Comparison of ENCODE assay signal across 11 cellular contexts in the genomic region with DNA sequence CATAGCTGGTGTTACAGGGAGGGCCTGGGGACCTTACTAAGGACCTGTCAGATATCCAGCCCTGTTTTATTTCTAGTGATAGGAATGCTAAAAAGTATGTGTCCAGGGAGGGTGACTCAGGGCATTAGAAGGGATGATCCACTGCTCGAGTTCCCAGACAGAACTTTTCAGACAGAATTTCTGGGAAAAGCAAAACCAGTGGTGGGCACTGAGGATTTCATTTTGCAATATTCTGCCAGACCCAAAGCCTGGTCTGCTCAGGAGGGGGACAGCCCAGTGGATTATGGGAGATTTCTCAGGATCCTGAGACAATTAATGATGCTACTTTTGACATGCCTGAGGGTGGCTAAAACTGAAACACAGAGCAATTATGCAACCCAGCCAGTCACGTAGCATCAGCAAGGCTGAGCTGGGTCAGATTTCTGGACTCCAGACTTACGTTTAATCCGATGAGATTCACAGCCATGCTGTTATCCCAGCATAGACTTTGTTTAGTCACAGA. TPM values are rescaled to one million over a fixed set of nuclear protein-coding genes. Genes with fewer than 3 reads are reported as not detected.
DNase-seq lines count a peak whose midpoint lies in the region; ATAC-seq and TF ChIP-seq lines count a peak whose summit lies in the region.
"Had no signal": no experiment of that assay in that cellular context is flagged by ENCODE, and none has a peak within 500 bp of the region (broad histone marks: within the 10 kb centered on the region; RNA-seq: fewer than 3 reads in every experiment).

No MANE protein-coding gene starts in this region.

- peak; percentile 39 for ATAC-seq in body of pancreas
- no peak for ATAC-seq in HG03439 (IDR thresholded peaks at IDR 0.05; ENCODE audit: unreplicated experiment)

- H3K4me1 ChIP-seq in body of pancreas: peaks cover 13% of the 10 kb centered on the region
- H3K4me1 ChIP-seq in hepatocyte (ENCODE audit: insufficient read depth): peaks cover 22% of the 10 kb centered on the region
- peaks cover 1 to 23% (median 16%) of the 10 kb centered on the region in 5 donors for H3K4me1 ChIP-seq in subcutaneous abdominal adipose tissue (ENCODE audit: control insufficient read depth in 5 of 5, insufficient read depth in 5 of 5, low read length in 5 of 5)

- H3K9me2 ChIP-seq in hepatocyte (replicated peaks; ENCODE audit: insufficient read depth): no peaks in the 10 kb centered on the region

- H3K36me3 ChIP-seq in body of pancreas (replicated peaks in 1 of 2; ENCODE audit: insufficient read depth in 1 of 2, low read depth in 2 of 2) (no peaks in the 10 kb centered on the region), hepatocyte (replicated peaks; ENCODE audit: insufficient read depth, low read depth) (no peaks in the 10 kb centered on the region), subcutaneous abdominal adipose tissue (ENCODE audit: control insufficient read depth in 5 of 5, insufficient read depth in 5 of 5, low read length in 5 of 5) (no peaks in the 10 kb centered on the region)

- TF ChIP-seq POLR2A in body of pancreas (IDR thresholded peaks at IDR 0.05): no peak

- no peak overlapping the region for H3K9ac ChIP-seq in subcutaneous abdominal adipose tissue (ENCODE audit: low read length in 5 of 5)

- no peak overlapping the region for H3K4me2 ChIP-seq in hepatocyte

- H4K20me1 ChIP-seq in hepatocyte (ENCODE audit: insufficient read depth, poor library complexity, severe bottlenecking): no peaks in the 10 kb centered on the region

- DNase-seq in HT1080 (ENCODE audit: low read depth) (peak; percentile 30), body of pancreas (peak in 1 of 4 donors; percentile 34), hepatocyte (ENCODE audit: low spot score) (peak; percentile 68), COLO668 (lab: John Stamatoyannopoulos, UW; ENCODE audit: unreplicated experiment) (no peak), amygdala (lab: John Stamatoyannopoulos, UW) (no peak)
- DNase-seq in activated CD8-positive, alpha-beta memory T cell treated with anti-CD3 and anti-CD28 coated beads for 24 hours: no peak
- DNase-seq: activated CD8-positive, alpha-beta memory T cell treated with anti-CD3 and anti-CD28 coated beads, Interleukin-2, amount 50 U/mL, for 4 hours; NCI-H2171 treated with DMSO at 0.1 percent for 48 hours had no signal

- TF ChIP-seq CTCF in body of pancreas (IDR thresholded peaks at IDR 0.05) (no peak), hepatocyte (IDR thresholded peaks at IDR 0.05; ENCODE audit: poor library complexity) (no peak)

- WGBS in body of pancreas, 2 donors: 66 to 70% methylated on average over 4 of the region's 4 CpGs
- WGBS in hepatocyte (ENCODE audit: low lambda C conversion rate, missing lambda C conversion rate): 41% methylated on average over 4 of the region's 4 CpGs

- intact Hi-C loops in body of pancreas (cut with DNase I): no loop called here

- H3K4me3 ChIP-seq in body of pancreas (no peak overlapping the region), hepatocyte (no peak overlapping the region), subcutaneous abdominal adipose tissue (ENCODE audit: low read depth in 1 of 5, low read length in 5 of 5) (no peak overlapping the region)

- H3K79me2 ChIP-seq in hepatocyte: peaks cover 1% of the 10 kb centered on the region

- H3K27ac ChIP-seq in body of pancreas: no peak overlapping the region
- H3K27ac ChIP-seq in hepatocyte: peak overlapping the region; percentile 91
- peak overlapping the region; percentile 35 for H3K27ac ChIP-seq in subcutaneous abdominal adipose tissue (ENCODE audit: low read depth, low read length)

- H2AFZ ChIP-seq in hepatocyte: no peak overlapping the region

- H3K27me3 ChIP-seq in body of pancreas (no peaks in the 10 kb centered on the region), hepatocyte (no peaks in the 10 kb centered on the region), subcutaneous abdominal adipose tissue (ENCODE audit: control insufficient read depth in 5 of 5, insufficient read depth in 4 of 5, low read length in 5 of 5) (peaks cover 0 to 7% (median 5%) of the 10 kb centered on the region in 5 donors)

- H3K9me3 ChIP-seq in body of pancreas (no peaks in the 10 kb centered on the region), hepatocyte (ENCODE audit: low read depth) (no peaks in the 10 kb centered on the region), subcutaneous abdominal adipose tissue (ENCODE audit: control insufficient read depth in 5 of 5, low read length in 5 of 5) (no peaks in the 10 kb centered on the region)

RNA-seq across cellular contexts. Expression of a gene that starts 4.7 kb away (rescaled TPM):
- total RNA-seq in HT1080 (2014; rRNA removed; shearing (Covaris generic)): not detected in 2 replicates
- polyA plus RNA-seq in HT1080 (2015; cell fraction: cytosol; rRNA removed): 0.07 TPM in 1 of 2 replicates, not detected in the other
- not detected in 2 replicates for polyA plus RNA-seq in HT1080 (2015; cell fraction: nucleus; rRNA removed)
- total RNA-seq in body of pancreas: 1 to 10 TPM; 3.9 to 4.6 TPM
- 51.0 and 54.6 TPM in 2 replicates for total RNA-seq in hepatocyte
- polyA plus RNA-seq in hepatocyte: 47.1 and 51.4 TPM in 2 replicates
- total RNA-seq: pulmonary artery endothelial cell had no signal

Comparison
In these comparisons a context has a peak if more than half of its experiments do, and no peak if none do; other contexts are left out.
1. DNase-seq: peak in HT1080 (single experiment) and hepatocyte (single experiment); none in COLO668 (single experiment), activated CD8-positive, alpha-beta memory T cell treated with anti-CD3 and anti-CD28 coated beads for 24 hours (single experiment) and amygdala (0 of 56).
2. H3K27ac ChIP-seq: peak in hepatocyte (single experiment) and subcutaneous abdominal adipose tissue (single experiment); none in body of pancreas (0 of 4).